Comparison of ENCODE assay signal across 20 cellular contexts in genomic region chr7:47335071-47335470, GRCh38.
"Had no signal": no experiment of that assay in that cellular context is flagged by ENCODE, and none has a peak within 500 bp of the region (broad histone marks: within the 10 kb centered on the region; RNA-seq: fewer than 3 reads in every experiment).

No MANE protein-coding gene starts in this region.

- H3K4me1 Mint-ChIP-seq: activated CD4-positive, alpha-beta T cell treated with anti-CD3 and anti-CD28 coated beads for 36 hours; activated naive CD8-positive, alpha-beta T cell treated with anti-CD3 and anti-CD28 coated beads for 36 hours; immature natural killer cell; stimulated activated effector memory CD8-positive, alpha-beta T cell treated with anti-CD3 and anti-CD28 coated beads, Interleukin-12 subunit alpha, Interleukin-12 subunit beta, amount 100 ng/mL, for 72 hours had no signal

- H3K27me3 Mint-ChIP-seq: activated CD4-positive, alpha-beta memory T cell treated with anti-CD3 and anti-CD28 coated beads for 36 hours; activated CD4-positive, alpha-beta T cell treated with anti-CD3 and anti-CD28 coated beads for 36 hours; activated naive CD8-positive, alpha-beta T cell treated with anti-CD3 and anti-CD28 coated beads for 36 hours had no signal

- H3K36me3 Mint-ChIP-seq: activated CD4-positive, alpha-beta memory T cell treated with anti-CD3 and anti-CD28 coated beads for 36 hours; activated naive CD8-positive, alpha-beta T cell treated with anti-CD3 and anti-CD28 coated beads for 36 hours; immature natural killer cell; stimulated activated effector memory CD8-positive, alpha-beta T cell treated with anti-CD3 and anti-CD28 coated beads, Interleukin-12 subunit alpha, Interleukin-12 subunit beta, amount 100 ng/mL, for 72 hours; WTC11 had no signal

- H3K9me3 Mint-ChIP-seq: activated CD4-positive, alpha-beta memory T cell treated with anti-CD3 and anti-CD28 coated beads for 36 hours; activated naive CD8-positive, alpha-beta T cell treated with anti-CD3 and anti-CD28 coated beads for 36 hours; activated T-helper 1 cell treated with anti-CD3 and anti-CD28 coated beads, Interleukin-12 subunit alpha, Interleukin-12 subunit beta, Interleukin-2, Interleukin-4 antibody, amounts not matched to agents 30 ng/mL and 10 ng/mL and 1 ng/mL, durations not matched to agents 14 hours and 24 hours and 36 hours; T-helper 2 cell treated with Interferon-gamma antibody and Interleukin-4, amounts not matched to agents 5 μg/mL and 100 μg/mL, for 36 hours; WTC11 had no signal

- H3K27ac ChIP-seq: cardiac muscle cell, foreskin keratinocyte, SK-N-MC had no signal

- H3K36me3 ChIP-seq: cardiac muscle cell had no signal

- H3K27ac Mint-ChIP-seq: activated CD4-positive, alpha-beta memory T cell treated with anti-CD3 and anti-CD28 coated beads for 36 hours; activated CD4-positive, alpha-beta T cell treated with anti-CD3 and anti-CD28 coated beads for 36 hours; activated naive CD8-positive, alpha-beta T cell treated with anti-CD3 and anti-CD28 coated beads for 36 hours; activated T-helper 1 cell treated with anti-CD3 and anti-CD28 coated beads, Interleukin-12 subunit alpha, Interleukin-12 subunit beta, Interleukin-2, Interleukin-4 antibody, amounts not matched to agents 30 ng/mL and 10 ng/mL and 1 ng/mL, durations not matched to agents 14 hours and 24 hours and 36 hours; immature natural killer cell; stimulated activated effector memory CD8-positive, alpha-beta T cell treated with anti-CD3 and anti-CD28 coated beads, Interleukin-12 subunit alpha, Interleukin-12 subunit beta, amount 100 ng/mL, for 72 hours; T-helper 2 cell treated with Interferon-gamma antibody and Interleukin-4, amounts not matched to agents 5 μg/mL and 100 μg/mL, for 36 hours; WTC11 had no signal

- DNase-seq: activated CD4-positive, alpha-beta memory T cell treated with anti-CD3 and anti-CD28 coated beads for 36 hours; activated CD4-positive, alpha-beta T cell treated with anti-CD3 and anti-CD28 coated beads for 36 hours; activated naive CD8-positive, alpha-beta T cell treated with anti-CD3 and anti-CD28 coated beads for 36 hours; activated T-cell treated with anti-CD3 and anti-CD28 coated beads for 4 hours; amniotic stem cell; foreskin keratinocyte; immature natural killer cell; kidney glomerular epithelial cell; nucleus accumbens; retina; small intestine; stimulated activated CD4-positive, alpha-beta T cell treated with anti-CD3 and anti-CD28 coated beads, Interleukin-4, amount 100 ng/mL, for 24 hours; stomach had no signal

- ATAC-seq: activated CD4-positive, alpha-beta T cell treated with anti-CD3 and anti-CD28 coated beads for 36 hours; stimulated activated effector memory CD8-positive, alpha-beta T cell treated with anti-CD3 and anti-CD28 coated beads, Interleukin-12 subunit alpha, Interleukin-12 subunit beta, amount 100 ng/mL, for 72 hours; WTC11 had no signal

- H3K4me3 Mint-ChIP-seq: activated CD4-positive, alpha-beta memory T cell treated with anti-CD3 and anti-CD28 coated beads for 36 hours; activated CD4-positive, alpha-beta T cell treated with anti-CD3 and anti-CD28 coated beads for 36 hours; activated naive CD8-positive, alpha-beta T cell treated with anti-CD3 and anti-CD28 coated beads for 36 hours; activated T-helper 1 cell treated with anti-CD3 and anti-CD28 coated beads, Interleukin-12 subunit alpha, Interleukin-12 subunit beta, Interleukin-2, Interleukin-4 antibody, amounts not matched to agents 30 ng/mL and 10 ng/mL and 1 ng/mL, durations not matched to agents 14 hours and 24 hours and 36 hours; immature natural killer cell; nephron; stimulated activated effector memory CD8-positive, alpha-beta T cell treated with anti-CD3 and anti-CD28 coated beads, Interleukin-12 subunit alpha, Interleukin-12 subunit beta, amount 100 ng/mL, for 72 hours; T-helper 2 cell treated with Interferon-gamma antibody and Interleukin-4, amounts not matched to agents 5 μg/mL and 100 μg/mL, for 36 hours; WTC11 had no signal

- H3K9me3 ChIP-seq: stomach had no signal

- H3K27me3 ChIP-seq: cardiac muscle cell, foreskin keratinocyte, stomach had no signal

- H3K4me3 ChIP-seq: cardiac muscle cell, SK-N-MC, stomach had no signal
